In the genomic region with DNA sequence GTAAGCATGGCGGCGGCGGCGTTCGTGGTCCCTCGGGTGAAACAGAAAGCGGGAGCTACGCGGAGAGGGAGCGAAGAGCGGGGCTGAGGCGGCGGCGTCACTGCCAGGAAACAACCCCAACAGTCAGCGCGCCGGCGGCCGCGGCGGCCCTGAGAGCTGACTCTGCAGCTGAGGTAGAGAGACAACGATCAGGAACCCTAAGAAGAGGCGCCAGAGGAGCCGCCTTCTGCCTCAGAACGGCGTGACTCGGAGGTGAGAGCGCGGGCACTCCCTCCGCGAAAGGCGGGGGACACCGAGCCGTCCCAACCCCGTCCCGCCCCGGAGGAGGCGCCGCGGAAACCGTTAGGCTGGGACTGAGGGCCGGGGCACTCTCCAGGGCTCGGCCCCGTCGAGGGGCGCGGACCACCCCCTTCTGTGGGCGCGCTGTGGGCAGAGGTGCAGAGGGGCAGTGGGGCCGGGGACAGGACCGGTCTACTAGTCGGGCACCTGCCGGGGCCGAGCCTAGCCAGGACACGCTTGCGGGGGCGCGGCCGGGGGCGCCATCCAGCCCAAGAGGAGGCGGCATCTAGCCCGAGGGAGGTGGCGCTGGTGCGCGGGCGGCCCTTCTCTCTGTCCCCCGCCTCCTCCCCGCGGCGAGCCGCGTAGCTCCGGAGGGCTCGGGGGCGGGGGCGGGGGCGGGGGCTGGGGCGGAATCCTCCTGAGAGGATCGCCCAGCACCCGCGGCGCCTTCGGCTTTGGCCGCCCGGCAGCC, we compare ENCODE assay signal across 1 cellular context.
A peak's percentile ranks its signal among the peaks of the same experiment; 100 is the strongest.
TF ChIP-seq lines count a peak whose summit lies in the region.

No MANE protein-coding gene starts in this region.

TF ChIP-seq in HepG2, 621 proteins besides CTCF, POLR2A, EP300 and RAD21 (continued from another document and continues in another):
- TF ChIP-seq, protein P1, sequence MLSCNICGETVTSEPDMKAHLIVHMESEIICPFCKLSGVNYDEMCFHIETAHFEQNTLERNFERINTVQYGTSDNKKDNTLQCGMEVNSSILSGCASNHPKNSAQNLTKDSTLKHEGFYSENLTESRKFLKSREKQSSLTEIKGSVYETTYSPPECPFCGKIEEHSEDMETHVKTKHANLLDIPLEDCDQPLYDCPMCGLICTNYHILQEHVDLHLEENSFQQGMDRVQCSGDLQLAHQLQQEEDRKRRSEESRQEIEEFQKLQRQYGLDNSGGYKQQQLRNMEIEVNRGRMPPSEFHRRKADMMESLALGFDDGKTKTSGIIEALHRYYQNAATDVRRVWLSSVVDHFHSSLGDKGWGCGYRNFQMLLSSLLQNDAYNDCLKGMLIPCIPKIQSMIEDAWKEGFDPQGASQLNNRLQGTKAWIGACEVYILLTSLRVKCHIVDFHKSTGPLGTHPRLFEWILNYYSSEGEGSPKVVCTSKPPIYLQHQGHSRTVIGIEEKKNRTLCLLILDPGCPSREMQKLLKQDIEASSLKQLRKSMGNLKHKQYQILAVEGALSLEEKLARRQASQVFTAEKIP (CRISPR knock-in tag; IDR thresholded peaks at IDR 0.05; ENCODE audit: borderline replicate concordance) = no peak
- TF ChIP-seq, protein P2, sequence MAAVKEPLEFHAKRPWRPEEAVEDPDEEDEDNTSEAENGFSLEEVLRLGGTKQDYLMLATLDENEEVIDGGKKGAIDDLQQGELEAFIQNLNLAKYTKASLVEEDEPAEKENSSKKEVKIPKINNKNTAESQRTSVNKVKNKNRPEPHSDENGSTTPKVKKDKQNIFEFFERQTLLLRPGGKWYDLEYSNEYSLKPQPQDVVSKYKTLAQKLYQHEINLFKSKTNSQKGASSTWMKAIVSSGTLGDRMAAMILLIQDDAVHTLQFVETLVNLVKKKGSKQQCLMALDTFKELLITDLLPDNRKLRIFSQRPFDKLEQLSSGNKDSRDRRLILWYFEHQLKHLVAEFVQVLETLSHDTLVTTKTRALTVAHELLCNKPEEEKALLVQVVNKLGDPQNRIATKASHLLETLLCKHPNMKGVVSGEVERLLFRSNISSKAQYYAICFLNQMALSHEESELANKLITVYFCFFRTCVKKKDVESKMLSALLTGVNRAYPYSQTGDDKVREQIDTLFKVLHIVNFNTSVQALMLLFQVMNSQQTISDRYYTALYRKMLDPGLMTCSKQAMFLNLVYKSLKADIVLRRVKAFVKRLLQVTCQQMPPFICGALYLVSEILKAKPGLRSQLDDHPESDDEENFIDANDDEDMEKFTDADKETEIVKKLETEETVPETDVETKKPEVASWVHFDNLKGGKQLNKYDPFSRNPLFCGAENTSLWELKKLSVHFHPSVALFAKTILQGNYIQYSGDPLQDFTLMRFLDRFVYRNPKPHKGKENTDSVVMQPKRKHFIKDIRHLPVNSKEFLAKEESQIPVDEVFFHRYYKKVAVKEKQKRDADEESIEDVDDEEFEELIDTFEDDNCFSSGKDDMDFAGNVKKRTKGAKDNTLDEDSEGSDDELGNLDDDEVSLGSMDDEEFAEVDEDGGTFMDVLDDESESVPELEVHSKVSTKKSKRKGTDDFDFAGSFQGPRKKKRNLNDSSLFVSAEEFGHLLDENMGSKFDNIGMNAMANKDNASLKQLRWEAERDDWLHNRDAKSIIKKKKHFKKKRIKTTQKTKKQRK (IDR thresholded peaks at IDR 0.05; ENCODE audit: low read length) = no peak
- TF ChIP-seq, protein P3, sequence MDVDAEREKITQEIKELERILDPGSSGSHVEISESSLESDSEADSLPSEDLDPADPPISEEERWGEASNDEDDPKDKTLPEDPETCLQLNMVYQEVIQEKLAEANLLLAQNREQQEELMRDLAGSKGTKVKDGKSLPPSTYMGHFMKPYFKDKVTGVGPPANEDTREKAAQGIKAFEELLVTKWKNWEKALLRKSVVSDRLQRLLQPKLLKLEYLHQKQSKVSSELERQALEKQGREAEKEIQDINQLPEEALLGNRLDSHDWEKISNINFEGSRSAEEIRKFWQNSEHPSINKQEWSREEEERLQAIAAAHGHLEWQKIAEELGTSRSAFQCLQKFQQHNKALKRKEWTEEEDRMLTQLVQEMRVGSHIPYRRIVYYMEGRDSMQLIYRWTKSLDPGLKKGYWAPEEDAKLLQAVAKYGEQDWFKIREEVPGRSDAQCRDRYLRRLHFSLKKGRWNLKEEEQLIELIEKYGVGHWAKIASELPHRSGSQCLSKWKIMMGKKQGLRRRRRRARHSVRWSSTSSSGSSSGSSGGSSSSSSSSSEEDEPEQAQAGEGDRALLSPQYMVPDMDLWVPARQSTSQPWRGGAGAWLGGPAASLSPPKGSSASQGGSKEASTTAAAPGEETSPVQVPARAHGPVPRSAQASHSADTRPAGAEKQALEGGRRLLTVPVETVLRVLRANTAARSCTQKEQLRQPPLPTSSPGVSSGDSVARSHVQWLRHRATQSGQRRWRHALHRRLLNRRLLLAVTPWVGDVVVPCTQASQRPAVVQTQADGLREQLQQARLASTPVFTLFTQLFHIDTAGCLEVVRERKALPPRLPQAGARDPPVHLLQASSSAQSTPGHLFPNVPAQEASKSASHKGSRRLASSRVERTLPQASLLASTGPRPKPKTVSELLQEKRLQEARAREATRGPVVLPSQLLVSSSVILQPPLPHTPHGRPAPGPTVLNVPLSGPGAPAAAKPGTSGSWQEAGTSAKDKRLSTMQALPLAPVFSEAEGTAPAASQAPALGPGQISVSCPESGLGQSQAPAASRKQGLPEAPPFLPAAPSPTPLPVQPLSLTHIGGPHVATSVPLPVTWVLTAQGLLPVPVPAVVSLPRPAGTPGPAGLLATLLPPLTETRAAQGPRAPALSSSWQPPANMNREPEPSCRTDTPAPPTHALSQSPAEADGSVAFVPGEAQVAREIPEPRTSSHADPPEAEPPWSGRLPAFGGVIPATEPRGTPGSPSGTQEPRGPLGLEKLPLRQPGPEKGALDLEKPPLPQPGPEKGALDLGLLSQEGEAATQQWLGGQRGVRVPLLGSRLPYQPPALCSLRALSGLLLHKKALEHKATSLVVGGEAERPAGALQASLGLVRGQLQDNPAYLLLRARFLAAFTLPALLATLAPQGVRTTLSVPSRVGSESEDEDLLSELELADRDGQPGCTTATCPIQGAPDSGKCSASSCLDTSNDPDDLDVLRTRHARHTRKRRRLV (CRISPR knock-in tag; IDR thresholded peaks at IDR 0.05) = no peak
- TF ChIP-seq TCF7L2 (IDR thresholded peaks at IDR 0.05; ENCODE audit: low read depth, low read length) = no peak
- TF ChIP-seq RXRA (CRISPR knock-in tag; IDR thresholded peaks at IDR 0.05) = no peak
- TF ChIP-seq ZNF383 (CRISPR knock-in tag; IDR thresholded peaks at IDR 0.05; ENCODE audit: borderline replicate concordance) = no peak
- peak; percentile 22; the same call in 1 of the 2 replicates for TF ChIP-seq MED1 (CRISPR knock-in tag; IDR thresholded peaks at IDR 0.05)
- TF ChIP-seq ZFP36L2 (CRISPR knock-in tag; IDR thresholded peaks at IDR 0.05) = no peak
- TF ChIP-seq, protein P4, sequence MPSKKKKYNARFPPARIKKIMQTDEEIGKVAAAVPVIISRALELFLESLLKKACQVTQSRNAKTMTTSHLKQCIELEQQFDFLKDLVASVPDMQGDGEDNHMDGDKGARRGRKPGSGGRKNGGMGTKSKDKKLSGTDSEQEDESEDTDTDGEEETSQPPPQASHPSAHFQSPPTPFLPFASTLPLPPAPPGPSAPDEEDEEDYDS (CRISPR knock-in tag; IDR thresholded peaks at IDR 0.05) = no peak
- TF ChIP-seq NCOR1 (IDR thresholded peaks at IDR 0.05; ENCODE audit: borderline replicate concordance, low read length) = no peak
- TF ChIP-seq NBN (conservative IDR thresholded peaks at IDR 0.05) = no peak
- no peak for TF ChIP-seq SMAD3 (CRISPR knock-in tag; IDR thresholded peaks at IDR 0.05)
- peak; percentile 90; the same call in 1 of the 2 replicates for TF ChIP-seq ZSCAN30 (CRISPR knock-in tag; IDR thresholded peaks at IDR 0.05)
- TF ChIP-seq NFYC (CRISPR knock-in tag; IDR thresholded peaks at IDR 0.05) = no peak
- TF ChIP-seq, protein P5, sequence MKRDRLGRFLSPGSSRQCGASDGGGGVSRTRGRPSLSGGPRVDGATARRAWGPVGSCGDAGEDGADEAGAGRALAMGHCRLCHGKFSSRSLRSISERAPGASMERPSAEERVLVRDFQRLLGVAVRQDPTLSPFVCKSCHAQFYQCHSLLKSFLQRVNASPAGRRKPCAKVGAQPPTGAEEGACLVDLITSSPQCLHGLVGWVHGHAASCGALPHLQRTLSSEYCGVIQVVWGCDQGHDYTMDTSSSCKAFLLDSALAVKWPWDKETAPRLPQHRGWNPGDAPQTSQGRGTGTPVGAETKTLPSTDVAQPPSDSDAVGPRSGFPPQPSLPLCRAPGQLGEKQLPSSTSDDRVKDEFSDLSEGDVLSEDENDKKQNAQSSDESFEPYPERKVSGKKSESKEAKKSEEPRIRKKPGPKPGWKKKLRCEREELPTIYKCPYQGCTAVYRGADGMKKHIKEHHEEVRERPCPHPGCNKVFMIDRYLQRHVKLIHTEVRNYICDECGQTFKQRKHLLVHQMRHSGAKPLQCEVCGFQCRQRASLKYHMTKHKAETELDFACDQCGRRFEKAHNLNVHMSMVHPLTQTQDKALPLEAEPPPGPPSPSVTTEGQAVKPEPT (CRISPR knock-in tag; IDR thresholded peaks at IDR 0.05; ENCODE audit: low read depth) = no peak
- 0 out of 2 replicates have a peak, but pooled peaks have one; percentile 9 for TF ChIP-seq ZNF772 (CRISPR knock-in tag; IDR thresholded peaks at IDR 0.05)
- TF ChIP-seq, protein P6, sequence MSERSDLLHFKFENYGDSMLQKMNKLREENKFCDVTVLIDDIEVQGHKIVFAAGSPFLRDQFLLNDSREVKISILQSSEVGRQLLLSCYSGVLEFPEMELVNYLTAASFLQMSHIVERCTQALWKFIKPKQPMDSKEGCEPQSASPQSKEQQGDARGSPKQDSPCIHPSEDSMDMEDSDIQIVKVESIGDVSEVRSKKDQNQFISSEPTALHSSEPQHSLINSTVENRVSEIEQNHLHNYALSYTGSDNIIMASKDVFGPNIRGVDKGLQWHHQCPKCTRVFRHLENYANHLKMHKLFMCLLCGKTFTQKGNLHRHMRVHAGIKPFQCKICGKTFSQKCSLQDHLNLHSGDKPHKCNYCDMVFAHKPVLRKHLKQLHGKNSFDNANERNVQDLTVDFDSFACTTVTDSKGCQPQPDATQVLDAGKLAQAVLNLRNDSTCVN (CRISPR knock-in tag; IDR thresholded peaks at IDR 0.05; ENCODE audit: borderline replicate concordance) = 0 out of 2 replicates have a peak, but pooled peaks have one; percentile 34
- peak; percentile 51; the same call in 1 of the 2 replicates for TF ChIP-seq SALL2 (CRISPR knock-in tag; IDR thresholded peaks at IDR 0.05)
- TF ChIP-seq PPARG (CRISPR knock-in tag; conservative IDR thresholded peaks at IDR 0.05) = no peak
- TF ChIP-seq, protein P7, sequence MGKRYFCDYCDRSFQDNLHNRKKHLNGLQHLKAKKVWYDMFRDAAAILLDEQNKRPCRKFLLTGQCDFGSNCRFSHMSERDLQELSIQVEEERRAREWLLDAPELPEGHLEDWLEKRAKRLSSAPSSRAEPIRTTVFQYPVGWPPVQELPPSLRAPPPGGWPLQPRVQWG (CRISPR knock-in tag; IDR thresholded peaks at IDR 0.05; ENCODE audit: borderline replicate concordance, low read depth) = no peak
- TF ChIP-seq CBFB (CRISPR knock-in tag; IDR thresholded peaks at IDR 0.05) = 0 out of 2 replicates have a peak, but pooled peaks have one; percentile 42
- TF ChIP-seq ISX (CRISPR knock-in tag; conservative IDR thresholded peaks at IDR 0.05) = no peak
- TF ChIP-seq ZNF777 (CRISPR knock-in tag; IDR thresholded peaks at IDR 0.05) = peak; percentile 98
- peak; percentile 16; the same call in 1 of the 2 replicates for TF ChIP-seq TBX3 (IDR thresholded peaks at IDR 0.05; ENCODE audit: borderline replicate concordance)
- TF ChIP-seq PAX8 (CRISPR knock-in tag; IDR thresholded peaks at IDR 0.05; ENCODE audit: borderline replicate concordance) = peak; percentile 25; the same call in 1 of the 2 replicates
- TF ChIP-seq HOXA3 (CRISPR knock-in tag; IDR thresholded peaks at IDR 0.05) = 0 out of 2 replicates have a peak, but pooled peaks have one; percentile 46
- peak; percentile 73; the same call in 1 of the 2 replicates for TF ChIP-seq ZBTB20 (CRISPR knock-in tag; IDR thresholded peaks at IDR 0.05; ENCODE audit: borderline replicate concordance, low read depth)
- peak; percentile 53 for TF ChIP-seq ZNF883 (CRISPR knock-in tag; IDR thresholded peaks at IDR 0.05; ENCODE audit: not compliant biosample characterization)
- TF ChIP-seq, protein P8, sequence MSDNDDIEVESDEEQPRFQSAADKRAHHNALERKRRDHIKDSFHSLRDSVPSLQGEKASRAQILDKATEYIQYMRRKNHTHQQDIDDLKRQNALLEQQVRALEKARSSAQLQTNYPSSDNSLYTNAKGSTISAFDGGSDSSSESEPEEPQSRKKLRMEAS (IDR thresholded peaks at IDR 0.05) = peak; percentile 10; the same call in 1 of the 2 replicates
- TF ChIP-seq, protein P9, sequence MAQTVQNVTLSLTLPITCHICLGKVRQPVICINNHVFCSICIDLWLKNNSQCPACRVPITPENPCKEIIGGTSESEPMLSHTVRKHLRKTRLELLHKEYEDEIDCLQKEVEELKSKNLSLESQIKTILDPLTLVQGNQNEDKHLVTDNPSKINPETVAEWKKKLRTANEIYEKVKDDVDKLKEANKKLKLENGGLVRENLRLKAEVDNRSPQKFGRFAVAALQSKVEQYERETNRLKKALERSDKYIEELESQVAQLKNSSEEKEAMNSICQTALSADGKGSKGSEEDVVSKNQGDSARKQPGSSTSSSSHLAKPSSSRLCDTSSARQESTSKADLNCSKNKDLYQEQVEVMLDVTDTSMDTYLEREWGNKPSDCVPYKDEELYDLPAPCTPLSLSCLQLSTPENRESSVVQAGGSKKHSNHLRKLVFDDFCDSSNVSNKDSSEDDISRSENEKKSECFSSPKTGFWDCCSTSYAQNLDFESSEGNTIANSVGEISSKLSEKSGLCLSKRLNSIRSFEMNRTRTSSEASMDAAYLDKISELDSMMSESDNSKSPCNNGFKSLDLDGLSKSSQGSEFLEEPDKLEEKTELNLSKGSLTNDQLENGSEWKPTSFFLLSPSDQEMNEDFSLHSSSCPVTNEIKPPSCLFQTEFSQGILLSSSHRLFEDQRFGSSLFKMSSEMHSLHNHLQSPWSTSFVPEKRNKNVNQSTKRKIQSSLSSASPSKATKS (CRISPR knock-in tag; IDR thresholded peaks at IDR 0.05) = peak; percentile 73; the same call in 1 of the 2 replicates
- TF ChIP-seq GATA4 (IDR thresholded peaks at IDR 0.05; ENCODE audit: borderline replicate concordance, low read depth) = 0 out of 2 replicates have a peak, but pooled peaks have one; percentile 30
- TF ChIP-seq AGO1 (IDR thresholded peaks at IDR 0.05; ENCODE audit: low read depth, low read length, poor library complexity, severe bottlenecking) = peak; percentile 58
- TF ChIP-seq ZBTB1 (CRISPR knock-in tag; IDR thresholded peaks at IDR 0.05; ENCODE audit: borderline replicate concordance) = no peak
- TF ChIP-seq ZFX (CRISPR knock-in tag; IDR thresholded peaks at IDR 0.05; ENCODE audit: low read depth) = peak; percentile 63
- no peak for TF ChIP-seq DPF2 (CRISPR knock-in tag; IDR thresholded peaks at IDR 0.05; ENCODE audit: borderline replicate concordance, low read depth)
- TF ChIP-seq ZNF331 (CRISPR knock-in tag; IDR thresholded peaks at IDR 0.05) = peak; percentile 57; the same call in 1 of the 2 replicates
- TF ChIP-seq, protein P10, sequence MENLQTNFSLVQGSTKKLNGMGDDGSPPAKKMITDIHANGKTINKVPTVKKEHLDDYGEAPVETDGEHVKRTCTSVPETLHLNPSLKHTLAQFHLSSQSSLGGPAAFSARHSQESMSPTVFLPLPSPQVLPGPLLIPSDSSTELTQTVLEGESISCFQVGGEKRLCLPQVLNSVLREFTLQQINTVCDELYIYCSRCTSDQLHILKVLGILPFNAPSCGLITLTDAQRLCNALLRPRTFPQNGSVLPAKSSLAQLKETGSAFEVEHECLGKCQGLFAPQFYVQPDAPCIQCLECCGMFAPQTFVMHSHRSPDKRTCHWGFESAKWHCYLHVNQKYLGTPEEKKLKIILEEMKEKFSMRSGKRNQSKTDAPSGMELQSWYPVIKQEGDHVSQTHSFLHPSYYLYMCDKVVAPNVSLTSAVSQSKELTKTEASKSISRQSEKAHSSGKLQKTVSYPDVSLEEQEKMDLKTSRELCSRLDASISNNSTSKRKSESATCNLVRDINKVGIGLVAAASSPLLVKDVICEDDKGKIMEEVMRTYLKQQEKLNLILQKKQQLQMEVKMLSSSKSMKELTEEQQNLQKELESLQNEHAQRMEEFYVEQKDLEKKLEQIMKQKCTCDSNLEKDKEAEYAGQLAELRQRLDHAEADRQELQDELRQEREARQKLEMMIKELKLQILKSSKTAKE (CRISPR knock-in tag; IDR thresholded peaks at IDR 0.05; ENCODE audit: borderline replicate concordance) = peak; percentile 37; the same call in 1 of the 2 replicates
